27 cellular contexts compared by ENCODE assay signal in genomic region chr3:53420831-53421230, GRCh38.
"Had no signal": no experiment of that assay in that cellular context is flagged by ENCODE, and none has a peak within 500 bp of the region (broad histone marks: within the 10 kb centered on the region; RNA-seq: fewer than 3 reads in every experiment).

No MANE protein-coding gene starts in this region.

- H3K4me1 ChIP-seq: colonic mucosa, gastrocnemius medialis, neural progenitor cell, prostate gland, right atrium auricular region, suprapubic skin had no signal

- H3K36me3 Mint-ChIP-seq: mesothelial cell of epicardium, naive B cell, neural progenitor cell had no signal

- H3K27ac Mint-ChIP-seq: dendritic cell treated with granulocyte-macrophage colony-stimulating factor and Interleukin-4, amounts not matched to agents 40 ng/mL and 50 ng/mL, for 4 days; endodermal cell; mesothelial cell of epicardium; nephron; neural progenitor cell had no signal

- H3K4me1 Mint-ChIP-seq: mesothelial cell of epicardium; naive B cell; nephron; stimulated activated naive CD8-positive, alpha-beta T cell treated with anti-CD3 and anti-CD28 coated beads, Interleukin-15, amount 100 ng/mL, for 72 hours had no signal

- H3K27me3 ChIP-seq: colonic mucosa, gastrocnemius medialis, neural progenitor cell, right atrium auricular region had no signal

- H3K9me3 Mint-ChIP-seq: stimulated activated naive CD8-positive, alpha-beta T cell treated with anti-CD3 and anti-CD28 coated beads, Interleukin-15, amount 100 ng/mL, for 72 hours had no signal

- H3K4me3 ChIP-seq: colonic mucosa, gastrocnemius medialis, mucosa of descending colon, neural progenitor cell, prostate gland, right atrium auricular region, smooth muscle cell, suprapubic skin had no signal

- H3K4me3 Mint-ChIP-seq: dendritic cell treated with granulocyte-macrophage colony-stimulating factor and Interleukin-4, amounts not matched to agents 40 ng/mL and 50 ng/mL, for 4 days; endodermal cell; mesothelial cell of epicardium; naive B cell; nephron; neural progenitor cell; stimulated activated naive CD8-positive, alpha-beta T cell treated with anti-CD3 and anti-CD28 coated beads, Interleukin-15, amount 100 ng/mL, for 72 hours had no signal

- H3K36me3 ChIP-seq: colonic mucosa, gastrocnemius medialis, neural progenitor cell, prostate gland, right atrium auricular region, suprapubic skin had no signal

- H3K9me3 ChIP-seq: colonic mucosa, gastrocnemius medialis, mucosa of descending colon, prostate gland, right atrium auricular region, suprapubic skin had no signal

- ATAC-seq: esophagus mucosa; gastrocnemius medialis; mucosa of descending colon; sciatic nerve; stimulated activated naive CD8-positive, alpha-beta T cell treated with anti-CD3 and anti-CD28 coated beads, Interleukin-15, amount 100 ng/mL, for 72 hours had no signal

- H3K27ac ChIP-seq: colonic mucosa, epithelial cell of prostate, gastrocnemius medialis, neural progenitor cell, prostate gland, right atrium auricular region, suprapubic skin had no signal

- DNase-seq: colonic mucosa; effector CD8-positive, alpha-beta T cell; endodermal cell; foreskin fibroblast; gastrocnemius medialis; head of caudate nucleus; mesenchymal stem cell; mucosa of descending colon; naive B cell; stimulated activated CD4-positive, alpha-beta T cell treated with anti-CD3 and anti-CD28 coated beads, Interleukin-12 subunit alpha, Interleukin-12 subunit beta, amount 100 ng/mL, for 4 hours; stimulated activated CD4-positive, alpha-beta T cell treated with anti-CD3 and anti-CD28 coated beads, Interleukin-1b, Interleukin-23, amount 100 ng/mL, for 48 hours; stimulated activated CD4-positive, alpha-beta T cell treated with anti-CD3 and anti-CD28 coated beads, Interleukin-4, amount 100 ng/mL, for 1 hour; stimulated activated CD8-positive, alpha-beta memory T cell treated with anti-CD3 and anti-CD28 coated beads, Interleukin-4, amount 100 ng/mL, for 48 hours; stimulated activated naive CD4-positive, alpha-beta T cell; stimulated activated naive CD8-positive, alpha-beta T cell treated with anti-CD3 and anti-CD28 coated beads, Interleukin-15, amount 100 ng/mL, for 72 hours; trophoblast cell had no signal
